25 cellular contexts compared by ENCODE assay signal in the genomic region with DNA sequence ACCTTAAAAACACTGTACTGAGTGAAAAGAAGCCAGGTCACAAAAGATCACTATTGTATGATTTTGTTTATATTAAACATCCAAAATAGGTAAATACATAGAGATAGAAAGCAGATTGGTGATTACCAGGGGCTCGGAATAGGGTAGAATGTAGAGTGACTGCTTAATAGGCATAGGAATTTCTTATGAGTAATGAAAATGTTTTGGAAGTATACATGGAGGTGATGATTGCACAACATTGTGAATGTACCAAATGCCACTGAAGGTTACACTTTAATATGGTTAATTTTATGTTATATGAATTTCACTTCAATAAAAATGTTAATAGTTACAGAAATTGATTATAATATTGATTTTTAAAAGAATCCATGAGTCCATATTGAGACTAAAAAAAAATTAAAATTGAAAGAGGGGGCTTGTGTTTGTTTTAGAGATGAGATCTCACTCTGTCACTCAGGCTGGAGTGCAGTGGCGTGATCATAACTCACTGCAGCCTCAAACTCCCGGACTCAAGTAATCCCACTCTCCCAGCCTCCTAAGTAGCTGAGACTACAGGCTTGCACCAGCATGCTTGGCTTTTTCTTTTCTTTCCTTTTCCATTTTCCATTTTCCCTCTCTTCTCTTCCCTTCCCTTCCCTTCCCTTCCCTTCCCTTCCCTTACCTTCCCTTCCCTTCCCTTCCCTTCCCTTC.
DNase-seq lines count a peak whose midpoint lies in the region; ATAC-seq and TF ChIP-seq lines count a peak whose summit lies in the region.
"Had no signal": no experiment of that assay in that cellular context is flagged by ENCODE, and none has a peak within 500 bp of the region (broad histone marks: within the 10 kb centered on the region; RNA-seq: fewer than 3 reads in every experiment).

No MANE protein-coding gene starts in this region.

- H3K9ac ChIP-seq in IMR-90 (ENCODE audit: low read depth, low read length): no peak overlapping the region
- no peak overlapping the region for H3K9ac ChIP-seq in mammary epithelial cell (ENCODE audit: insufficient read depth, low read length)
- H3K9ac ChIP-seq: BLaER1 had no signal

- H4K20me1 ChIP-seq in IMR-90 (ENCODE audit: insufficient read depth, low read length) (no peaks in the 10 kb centered on the region), mammary epithelial cell (ENCODE audit: insufficient read depth, low read length) (no peaks in the 10 kb centered on the region)
- H4K20me1 ChIP-seq: BLaER1 had no signal

- WGBS in IMR-90 (ENCODE audit: extremely low coverage in 2 of 2, insufficient read length in 1 of 2), 2 experiments: no CpG with 5 or more reads among the region's 3 CpGs
- 71% methylated on average over 3 of the region's 3 CpGs for WGBS in mammary epithelial cell (ENCODE audit: low coverage, missing lambda C conversion rate)

- CTCF ChIA-PET in IMR-90 (lab: Yijun Ruan, JAX): no interaction called here
- CTCF ChIA-PET in mammary epithelial cell (lab: Charles Lee; ENCODE audit: low non-redundant PET): no interaction called here

- no peak overlapping the region for H3K56ac ChIP-seq in IMR-90 (ENCODE audit: extremely low read depth, insufficient read depth, low read length)

- peak overlapping the region in 1 of 2 experiments; percentile 38; a peak in 1 of 4 replicates for H4K8ac ChIP-seq in IMR-90 (ENCODE audit: low read depth in 2 of 2, low read length in 2 of 2)

- DNase-seq in AG10803 (ENCODE audit: low read depth) (peak; percentile 23), IMR-90 (peak; percentile 20), mammary epithelial cell (peak; percentile 33), foreskin keratinocyte (peak; percentile 23 to 52), iPS-NIHi11 (ENCODE audit: low spot score) (no peak), NOMO-1 treated with dmso at 0.1 percent for 144 hours (lab: John Stamatoyannopoulos, UW; ENCODE audit: unreplicated experiment) (no peak)
- no peak for DNase-seq in stimulated activated CD4-positive, alpha-beta T cell treated with anti-CD3 and anti-CD28 coated beads, Interleukin-4, amount 100 ng/mL, for 24 hours
- DNase-seq: ACHN; activated CD8-positive, alpha-beta T cell treated with anti-CD3 and anti-CD28 coated beads, Interleukin-2, amount 10 ng/mL, durations not matched to agents 7 days and 5 days; aorta; caudate nucleus; GF-D8; glutamatergic neuron; midbrain; naive thymus-derived CD4-positive, alpha-beta T cell; NCI-H1417; NCI-H2029 treated with DMSO at 0.1 percent for 48 hours; NCI-H2227 treated with DMSO at 0.1 percent for 48 hours; SHP77; stimulated activated CD4-positive, alpha-beta T cell treated with anti-CD3 and anti-CD28 coated beads, Interleukin-15, amount 100 ng/mL, for 24 hours; stimulated activated naive CD4-positive, alpha-beta T cell treated with Interleukin-2 at 50 U/mL for 16 hours; testis had no signal

- no peak overlapping the region for H3K4me3 ChIP-seq in AG10803 (ENCODE audit: low read length)
- H3K4me3 ChIP-seq in IMR-90 (ENCODE audit: insufficient read depth, low read depth, low read length): no peak overlapping the region
- no peak overlapping the region for H3K4me3 ChIP-seq in mammary epithelial cell (replicated peaks in 1 of 3; ENCODE audit: insufficient read depth in 1 of 3, low read depth in 2 of 3, low read length in 3 of 3)
- H3K4me3 ChIP-seq: BLaER1, testis had no signal

- ATAC-seq in IMR-90 (ENCODE audit: low read depth): no peak
- ATAC-seq in foreskin keratinocyte: peak; percentile 59
- no peak for ATAC-seq in GM18519 (IDR thresholded peaks at IDR 0.05; ENCODE audit: low FRiP score, unreplicated experiment)
- ATAC-seq: activated CD8-positive, alpha-beta T cell treated with anti-CD3 and anti-CD28 coated beads, Interleukin-2, amount 10 ng/mL, durations not matched to agents 7 days and 5 days; activated naive CD4-positive, alpha-beta T cell treated with anti-CD3 and anti-CD28 coated beads, Interleukin-2, amount 50 U/mL, for 72 hours; naive thymus-derived CD4-positive, alpha-beta T cell had no signal

- no peak overlapping the region for H3K27ac ChIP-seq in IMR-90 (ENCODE audit: insufficient read depth, low read length)
- no peak overlapping the region for H3K27ac ChIP-seq in mammary epithelial cell (ENCODE audit: insufficient read depth, low read depth, low read length)
- H3K27ac ChIP-seq in foreskin keratinocyte: no peak overlapping the region
- H3K27ac ChIP-seq: BLaER1, testis had no signal

- H3K36me3 ChIP-seq in IMR-90 (ENCODE audit: control insufficient read depth, insufficient read depth, low read length) (peaks cover 1% of the 10 kb centered on the region; the same call in 1 of the 2 replicates), mammary epithelial cell (ENCODE audit: insufficient read depth, low read length) (no peaks in the 10 kb centered on the region)

- H3K18ac ChIP-seq in IMR-90 (ENCODE audit: low read depth, low read length): peak overlapping the region; percentile 70

- H3K23ac ChIP-seq in IMR-90 (ENCODE audit: low read depth, low read length): no peak overlapping the region

- H4K91ac ChIP-seq in IMR-90 (ENCODE audit: insufficient read depth, low read depth, low read length): no peak overlapping the region

- H2BK5ac ChIP-seq in IMR-90 (ENCODE audit: low read depth, low read length, poor library complexity, severe bottlenecking): peak overlapping the region; percentile 72

- no peak overlapping the region for H2AK9ac ChIP-seq in IMR-90 (replicated peaks; ENCODE audit: low read depth, low read length, poor library complexity)

- TF ChIP-seq CTCF in AG10803 (conservative IDR thresholded peaks at IDR 0.05; ENCODE audit: low read length): no peak
- no peak for TF ChIP-seq CTCF in IMR-90 (conservative IDR thresholded peaks at IDR 0.05; ENCODE audit: low read depth, low read length)
- no peak for TF ChIP-seq CTCF in mammary epithelial cell (conservative IDR thresholded peaks at IDR 0.05 in 1 of 2, IDR thresholded peaks at IDR 0.05 in 1 of 2; ENCODE audit: extremely low read depth in 1 of 2, insufficient read depth in 1 of 2, low read depth in 1 of 2, low read length in 2 of 2)
- TF ChIP-seq CTCF in foreskin keratinocyte (conservative IDR thresholded peaks at IDR 0.05): no peak

- POLR2A ChIA-PET in IMR-90 (lab: Charles Lee; ENCODE audit: unreplicated experiment): no interaction called here

- intact Hi-C loops in IMR-90 (cut with micrococcal nuclease): no loop called here
- intact Hi-C loops in mammary epithelial cell (cut with micrococcal nuclease): no loop called here

- no peak overlapping the region for H2AFZ ChIP-seq in IMR-90 (replicated peaks; ENCODE audit: low read length, poor library complexity)
- H2AFZ ChIP-seq in mammary epithelial cell (ENCODE audit: low read depth, low read length): no peak overlapping the region

- H3K27me3 ChIP-seq in IMR-90 (ENCODE audit: control insufficient read depth, insufficient read depth, low read length) (no peaks in the 10 kb centered on the region), mammary epithelial cell (ENCODE audit: insufficient read depth, low read length) (no peaks in the 10 kb centered on the region), foreskin keratinocyte (no peaks in the 10 kb centered on the region)
- H3K27me3 ChIP-seq: BLaER1, testis had no signal

- H2AK5ac ChIP-seq in IMR-90 (ENCODE audit: low read depth, low read length): peak overlapping the region; percentile 81

- dilution Hi-C loops in IMR-90 (cut with HindIII; ENCODE audit: low sequenced_read_pairs, unreplicated experiment) (no loop called here), mammary epithelial cell (cut with HindIII; ENCODE audit: low sequenced_read_pairs) (no loop called here)

- in situ Hi-C loops in IMR-90 (cut with MboI; ENCODE audit: low sequenced_read_pairs): no loop called here
- in situ Hi-C loops in mammary epithelial cell (cut with MboI; ENCODE audit: low sequenced_read_pairs in 2 of 2): no loop called here

- no peak overlapping the region for H2BK15ac ChIP-seq in IMR-90 (ENCODE audit: low read depth, low read length)

- no peaks in the 10 kb centered on the region for H3K9me1 ChIP-seq in IMR-90 (ENCODE audit: insufficient read depth, low read length)

- no peak overlapping the region for H2BK120ac ChIP-seq in IMR-90 (ENCODE audit: low read depth, low read length)

- peaks cover 27 to 44% of the 10 kb centered on the region in 2 experiments for H3K79me1 ChIP-seq in IMR-90 (ENCODE audit: low read depth in 1 of 2, low read length in 2 of 2)

- peak overlapping the region; percentile 14; the same call in 1 of the 2 replicates for H2BK20ac ChIP-seq in IMR-90 (ENCODE audit: low read depth, low read length)

- no peak overlapping the region for H3K14ac ChIP-seq in IMR-90 (replicated peaks; ENCODE audit: low read depth, low read length)

- H3K4me2 ChIP-seq in IMR-90 (ENCODE audit: low read depth, low read length) (no peak overlapping the region), mammary epithelial cell (ENCODE audit: insufficient read depth, low read depth, low read length) (no peak overlapping the region)
- H3K4me2 ChIP-seq: BLaER1 had no signal

- peaks cover 5% of the 10 kb centered on the region for H3K79me2 ChIP-seq in mammary epithelial cell (ENCODE audit: insufficient read depth, low read length)

- no peak for TF ChIP-seq RAD21 in IMR-90 (IDR thresholded peaks at IDR 0.05; ENCODE audit: low read length)

- TF ChIP-seq POLR2A in IMR-90 (IDR thresholded peaks at IDR 0.05; ENCODE audit: low read depth, low read length): no peak

- BruUV-seq in IMR-90 (replicated peaks; lab: Mats Ljungman, UMichigan): no TSS peak
- no TSS peak for BruUV-seq in mammary epithelial cell (replicated peaks; lab: Mats Ljungman, UMichigan)

- peak overlapping the region; percentile 87; the same call in 1 of the 2 replicates for H4K5ac ChIP-seq in IMR-90 (ENCODE audit: low read depth, low read length)

- no peak overlapping the region for H3K4ac ChIP-seq in IMR-90 (ENCODE audit: low read depth, low read length)

- H3K4me1 ChIP-seq in IMR-90 (ENCODE audit: control insufficient read depth, insufficient read depth, low read length) (peaks cover 3% of the 10 kb centered on the region; the same call in 1 of the 2 replicates), mammary epithelial cell (ENCODE audit: insufficient read depth, low read length) (peaks cover 20% of the 10 kb centered on the region), foreskin keratinocyte (peaks cover 23% of the 10 kb centered on the region)
- H3K4me1 ChIP-seq: testis had no signal

- H3K9me3 ChIP-seq in IMR-90 (ENCODE audit: control insufficient read depth, insufficient read depth, low read length) (no peaks in the 10 kb centered on the region), mammary epithelial cell (replicated peaks; ENCODE audit: insufficient read depth, low read length) (no peaks in the 10 kb centered on the region)
- H3K9me3 ChIP-seq: BLaER1, testis had no signal

TF ChIP-seq in IMR-90, 13 proteins besides CTCF, POLR2A, EP300 and RAD21:
- TF ChIP-seq MAZ (IDR thresholded peaks at IDR 0.05; ENCODE audit: borderline replicate concordance, low read depth, low read length) (no peak), FOS (IDR thresholded peaks at IDR 0.05; ENCODE audit: low read depth, low read length) (no peak), BHLHE40 (IDR thresholded peaks at IDR 0.05; ENCODE audit: low read depth, low read length) (no peak), CEBPB (IDR thresholded peaks at IDR 0.05; ENCODE audit: low read depth, low read length) (peak; percentile 95)

Comparison
In these comparisons a context has a peak if more than half of its experiments do, and no peak if none do; other contexts are left out.
1. DNase-seq: peak in AG10803 (single experiment), IMR-90 (single experiment), mammary epithelial cell (single experiment) and foreskin keratinocyte (2 of 2); none in iPS-NIHi11 (single experiment), stimulated activated CD4-positive, alpha-beta T cell treated with anti-CD3 and anti-CD28 coated beads, Interleukin-4, amount 100 ng/mL, for 24 hours (single experiment) and NOMO-1 treated with dmso at 0.1 percent for 144 hours (single experiment).